28 cellular contexts compared by ENCODE assay signal in genomic region chr1:231301990-231302389, GRCh38.
"Had no signal": no experiment of that assay in that cellular context is flagged by ENCODE, and none has a peak within 500 bp of the region (broad histone marks: within the 10 kb centered on the region; RNA-seq: fewer than 3 reads in every experiment).

No MANE protein-coding gene starts in this region.

- H3K9me3 ChIP-seq: colonic mucosa, esophagus muscularis mucosa, esophagus squamous epithelium, gastrocnemius medialis, gastroesophageal sphincter, heart left ventricle, heart right ventricle had no signal

- H3K27ac ChIP-seq: colonic mucosa, coronary artery, dorsolateral prefrontal cortex, epithelial cell of prostate, esophagus muscularis mucosa, esophagus squamous epithelium, foreskin keratinocyte, gastrocnemius medialis, gastroesophageal sphincter, heart left ventricle, heart right ventricle had no signal

- DNase-seq: colonic mucosa; cortex of kidney; dermis blood vessel endothelial cell; dorsolateral prefrontal cortex; effector CD4-positive, alpha-beta T cell; effector CD8-positive, alpha-beta T cell; effector memory CD4-positive, alpha-beta T cell; effector memory CD8-positive, alpha-beta T cell; endodermal cell; erythroblast; esophagus squamous epithelium; foreskin fibroblast; foreskin keratinocyte; foreskin melanocyte; gastrocnemius medialis; glutamatergic neuron; head of caudate nucleus; heart left ventricle; heart right ventricle had no signal

- H3K27me3 ChIP-seq: colonic mucosa, dorsolateral prefrontal cortex, esophagus muscularis mucosa, esophagus squamous epithelium, foreskin keratinocyte, gastrocnemius medialis, gastroesophageal sphincter, heart left ventricle, heart right ventricle had no signal

- ATAC-seq: effector memory CD8-positive, alpha-beta T cell; esophagus mucosa; foreskin keratinocyte; gastrocnemius medialis; gastroesophageal sphincter; heart left ventricle; heart right ventricle had no signal

- FAIRE-seq: colon, endometrium, endothelial cell of umbilical vein, frontal cortex had no signal

- H3K4me3 ChIP-seq: colonic mucosa, coronary artery, dorsolateral prefrontal cortex, esophagus muscularis mucosa, esophagus squamous epithelium, gastrocnemius medialis, gastroesophageal sphincter, heart left ventricle, heart right ventricle had no signal

- H3K36me3 ChIP-seq: colonic mucosa, esophagus muscularis mucosa, esophagus squamous epithelium, gastrocnemius medialis, gastroesophageal sphincter, heart left ventricle, heart right ventricle had no signal

- H3K4me1 ChIP-seq: colonic mucosa, esophagus muscularis mucosa, esophagus squamous epithelium, foreskin keratinocyte, gastrocnemius medialis, gastroesophageal sphincter, heart left ventricle, heart right ventricle had no signal
